ENCODE assay signal across 8 cellular contexts in genomic region chr14:20757963-20758362, GRCh38. TPM values are rescaled to one million over a fixed set of nuclear protein-coding genes. Genes with fewer than 3 reads are reported as not detected.
DNase-seq lines count a peak whose midpoint lies in the region; ATAC-seq and TF ChIP-seq lines count a peak whose summit lies in the region.

No MANE protein-coding gene starts in this region.

- H3K36me3 Mint-ChIP-seq in activated CD4-positive, alpha-beta T cell treated with anti-CD3 and anti-CD28 coated beads for 36 hours (ENCODE audit: low read depth) = no peaks in the 10 kb centered on the region
- peaks cover 3% of the 10 kb centered on the region for H3K36me3 Mint-ChIP-seq in endothelial cell (ENCODE audit: low read depth, unreplicated experiment)

- no peak for TF ChIP-seq POLR2A in Peyer's patch (IDR thresholded peaks at IDR 0.05)

- POLR2A ChIA-PET in activated CD4-positive, alpha-beta T cell treated with anti-CD3 and anti-CD28 coated beads for 36 hours (lab: Charles Lee) = no interaction called here

- H3K4me3 Mint-ChIP-seq in activated CD4-positive, alpha-beta T cell treated with anti-CD3 and anti-CD28 coated beads for 36 hours = no peak overlapping the region
- H3K4me3 Mint-ChIP-seq in endothelial cell (ENCODE audit: unreplicated experiment) = no peak overlapping the region

- H3K27ac ChIP-seq in Peyer's patch = no peak overlapping the region

- peaks cover 0 to 1% (median 0%) of the 10 kb centered on the region in 4 donors for H3K9me3 ChIP-seq in Peyer's patch

- H3K27me3 ChIP-seq in Peyer's patch = no peaks in the 10 kb centered on the region

- CTCF ChIA-PET in activated CD4-positive, alpha-beta T cell treated with anti-CD3 and anti-CD28 coated beads for 36 hours (lab: Charles Lee) = interaction anchor here (0.7 to 1.3 kb wide), 4 partner anchors 36 to 213 kb away, joined by 3 to 6 read pairs (median 4); no protein-coding TSS in a partner anchor

- no peaks in the 10 kb centered on the region for H3K4me1 ChIP-seq in Peyer's patch

- H3K9me3 Mint-ChIP-seq in activated CD4-positive, alpha-beta T cell treated with anti-CD3 and anti-CD28 coated beads for 36 hours (ENCODE audit: low read depth) = no peaks in the 10 kb centered on the region
- no peaks in the 10 kb centered on the region for H3K9me3 Mint-ChIP-seq in endothelial cell (ENCODE audit: unreplicated experiment)

- no peaks in the 10 kb centered on the region for H3K4me1 Mint-ChIP-seq in activated CD4-positive, alpha-beta T cell treated with anti-CD3 and anti-CD28 coated beads for 36 hours
- peaks cover 10% of the 10 kb centered on the region for H3K4me1 Mint-ChIP-seq in endothelial cell (ENCODE audit: unreplicated experiment)

- H3K27me3 Mint-ChIP-seq in activated CD4-positive, alpha-beta T cell treated with anti-CD3 and anti-CD28 coated beads for 36 hours = no peaks in the 10 kb centered on the region
- peaks cover 4% of the 10 kb centered on the region for H3K27me3 Mint-ChIP-seq in endothelial cell (ENCODE audit: unreplicated experiment)

- H3K4me3 ChIP-seq in Peyer's patch = no peak overlapping the region

- H3K36me3 ChIP-seq in Peyer's patch = no peaks in the 10 kb centered on the region

- TF ChIP-seq CTCF in Peyer's patch (IDR thresholded peaks at IDR 0.05) (peak; percentile 33 to 43 (median 38)), endothelial cell (IDR thresholded peaks at IDR 0.05; ENCODE audit: unreplicated experiment) (peak; percentile 33)

- peak; percentile 54 for DNase-seq in activated CD4-positive, alpha-beta T cell treated with anti-CD3 and anti-CD28 coated beads for 36 hours
- DNase-seq in activated CD4-positive, alpha-beta T cell treated with anti-CD3 and anti-CD28 coated beads for 1 hour = no peak
- DNase-seq in Peyer's patch (peak in 2 of 3 donors; percentile 59 to 76), endothelial cell (ENCODE audit: low spot score) (peak; percentile 47), HCEC 1CT (no peak), NCI-H774 (lab: John Stamatoyannopoulos, UW) (no peak)
- DNase-seq in stimulated activated CD4-positive, alpha-beta T cell treated with anti-CD3 and anti-CD28 coated beads, Interleukin-4, amount 100 ng/mL, for 24 hours = peak; percentile 27

- ATAC-seq in activated CD4-positive, alpha-beta T cell treated with anti-CD3 and anti-CD28 coated beads for 36 hours = no peak
- no peak for ATAC-seq in GM18520 (IDR thresholded peaks at IDR 0.05; ENCODE audit: unreplicated experiment)

- intact Hi-C loops in activated CD4-positive, alpha-beta T cell treated with anti-CD3 and anti-CD28 coated beads for 36 hours (cut with DNase I, micrococcal nuclease) = loop anchor here in 1 of 2 experiments (2.0 kb wide), 1 partner anchor 97 kb away; no protein-coding TSS in a partner anchor

- no peak overlapping the region for H3K27ac Mint-ChIP-seq in activated CD4-positive, alpha-beta T cell treated with anti-CD3 and anti-CD28 coated beads for 36 hours
- H3K27ac Mint-ChIP-seq in endothelial cell (ENCODE audit: unreplicated experiment) = no peak overlapping the region

RNA-seq across cellular contexts. Expression of gene EDDM3B, which starts 10.2 kb away (rescaled TPM):
- total RNA-seq in activated CD4-positive, alpha-beta T cell treated with anti-CD3 and anti-CD28 coated beads for 36 hours = not detected
- not detected for total RNA-seq in Peyer's patch
- not detected for total RNA-seq in endothelial cell (ENCODE audit: unreplicated experiment)

RNA-seq across cellular contexts. Expression of gene EDDM3A, which starts 12.3 kb away (rescaled TPM):
- not detected for total RNA-seq in activated CD4-positive, alpha-beta T cell treated with anti-CD3 and anti-CD28 coated beads for 36 hours
- total RNA-seq in Peyer's patch = not detected
- not detected for total RNA-seq in endothelial cell (ENCODE audit: unreplicated experiment)

RNA-seq across cellular contexts. Expression of gene RNASE6, which starts 23.1 kb away (rescaled TPM):
- total RNA-seq in activated CD4-positive, alpha-beta T cell treated with anti-CD3 and anti-CD28 coated beads for 36 hours = under 1 TPM; 0.46 to 0.62 TPM
- total RNA-seq in Peyer's patch = 10 to 100 TPM in 1 of 4 donors, 1 to 10 TPM in 3; 3.7 to 21.5 (median 6.5) TPM
- 13.7 TPM for total RNA-seq in endothelial cell (ENCODE audit: unreplicated experiment)

RNA-seq across cellular contexts. Expression of gene RNASE1, which starts 44.7 kb away (rescaled TPM):
- total RNA-seq in activated CD4-positive, alpha-beta T cell treated with anti-CD3 and anti-CD28 coated beads for 36 hours = not detected
- total RNA-seq in Peyer's patch (100 to 1,000 TPM in 2 of 4 donors, 10 to 100 TPM in 2; 35.5 to 131 (median 90.6) TPM), endothelial cell (ENCODE audit: unreplicated experiment) (31.6 TPM)

Comparison
In these comparisons a context has a peak if more than half of its experiments do, and no peak if none do; other contexts are left out.
1. DNase-seq: peak in activated CD4-positive, alpha-beta T cell treated with anti-CD3 and anti-CD28 coated beads for 36 hours (single experiment), Peyer's patch (2 of 3), endothelial cell (single experiment) and stimulated activated CD4-positive, alpha-beta T cell treated with anti-CD3 and anti-CD28 coated beads, Interleukin-4, amount 100 ng/mL, for 24 hours (single experiment); none in activated CD4-positive, alpha-beta T cell treated with anti-CD3 and anti-CD28 coated beads for 1 hour (single experiment), HCEC 1CT (single experiment) and NCI-H774 (single experiment).